ENCODE assay signal across 8 cellular contexts in the genomic region with DNA sequence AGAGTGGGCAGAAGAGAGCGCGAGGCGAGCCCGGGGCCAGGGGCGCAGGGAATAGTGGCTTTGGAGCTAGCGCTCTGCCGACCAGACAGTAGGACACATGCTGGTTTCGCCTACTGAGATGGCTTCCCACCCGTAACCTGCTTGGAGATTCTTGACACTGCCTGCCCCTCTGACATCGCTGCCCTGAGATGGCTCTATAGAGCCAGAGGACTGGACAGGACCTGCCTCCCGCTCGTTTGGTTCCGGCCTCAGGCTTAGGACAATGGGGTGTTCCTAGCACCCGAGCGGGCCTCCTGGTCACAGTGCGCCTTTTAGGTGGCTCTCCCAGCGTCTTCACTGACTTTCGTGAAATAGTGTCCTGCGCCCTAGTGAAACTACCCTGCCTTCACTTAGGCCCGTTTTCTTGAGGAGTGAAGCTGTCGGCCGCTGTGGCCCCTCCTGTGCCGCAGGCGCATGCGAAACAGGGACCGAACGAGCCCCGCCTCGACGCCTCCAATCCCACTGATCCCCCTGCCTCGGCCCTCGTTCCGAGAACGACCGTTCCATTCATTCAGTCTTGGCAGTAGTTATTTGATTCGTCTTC. TPM values are rescaled to one million over a fixed set of nuclear protein-coding genes. Genes with fewer than 3 reads are reported as not detected.
DNase-seq lines count a peak whose midpoint lies in the region; ATAC-seq and TF ChIP-seq lines count a peak whose summit lies in the region.

No MANE protein-coding gene starts in this region.

- H4K91ac ChIP-seq in IMR-90 (ENCODE audit: insufficient read depth, low read depth, low read length) = peak overlapping the region; percentile 84
- peak overlapping the region; percentile 85 for H4K91ac ChIP-seq in mesenchymal stem cell (ENCODE audit: low read length)

- H3K9me3 ChIP-seq in IMR-90 (ENCODE audit: control insufficient read depth, insufficient read depth, low read length) (no peaks in the 10 kb centered on the region), mesenchymal stem cell (ENCODE audit: control insufficient read depth, low read length) (no peaks in the 10 kb centered on the region)

- peak overlapping the region; percentile 91 for H3K4me3 ChIP-seq in IMR-90 (ENCODE audit: insufficient read depth, low read depth, low read length)
- peak overlapping the region; percentile 86 to 94 for H3K4me3 ChIP-seq in mesenchymal stem cell (ENCODE audit: insufficient read depth in 1 of 2, low read depth in 1 of 2, low read length in 2 of 2)

- H2AK9ac ChIP-seq in IMR-90 (replicated peaks; ENCODE audit: low read depth, low read length, poor library complexity) = peak overlapping the region; percentile 77

- TSS peak; percentile 63 for BruUV-seq in IMR-90 (replicated peaks; lab: Mats Ljungman, UMichigan)

- peak overlapping the region; percentile 76 for H4K5ac ChIP-seq in IMR-90 (ENCODE audit: low read depth, low read length)

- no peaks in the 10 kb centered on the region for H3K9me1 ChIP-seq in IMR-90 (ENCODE audit: insufficient read depth, low read length)

- peak overlapping the region; percentile 99 for H3K4me2 ChIP-seq in IMR-90 (ENCODE audit: low read depth, low read length)
- H3K4me2 ChIP-seq in mesenchymal stem cell (ENCODE audit: low read length, poor library complexity, severe bottlenecking) = peak overlapping the region; percentile 74

- POLR2A ChIA-PET in IMR-90 (lab: Charles Lee; ENCODE audit: unreplicated experiment) = interaction anchor here (0.6 to 0.7 kb wide), 4 partner anchors 30 to 143 kb away, joined by 3 to 5 read pairs (median 4); a partner anchor contains a TSS

- dilution Hi-C loops in IMR-90 (cut with HindIII; ENCODE audit: low sequenced_read_pairs, unreplicated experiment) = no loop called here

- H3K18ac ChIP-seq in IMR-90 (ENCODE audit: low read depth, low read length) (peak overlapping the region; percentile 36; the same call in 1 of the 2 replicates), mesenchymal stem cell (ENCODE audit: low read depth in 1 of 2, low read length in 2 of 2) (peak overlapping the region; percentile 79 to 93)

- H3K4ac ChIP-seq in IMR-90 (ENCODE audit: low read depth, low read length) (peak overlapping the region; percentile 97), mesenchymal stem cell (ENCODE audit: low read depth in 1 of 2, low read length in 2 of 2) (peak overlapping the region; percentile 40 to 51)

- TF ChIP-seq RAD21 in IMR-90 (IDR thresholded peaks at IDR 0.05; ENCODE audit: low read length) = no peak

- intact Hi-C loops in IMR-90 (cut with micrococcal nuclease) = loop anchor here (1.0 to 5.0 kb wide), 3 partner anchors 84 to 184 kb away; a partner anchor contains a TSS

- H3K27ac ChIP-seq in IMR-90 (ENCODE audit: insufficient read depth, low read length) (peak overlapping the region; percentile 95), mesenchymal stem cell (ENCODE audit: low read length, poor library complexity, severe bottlenecking) (peak overlapping the region; percentile 96), substantia nigra (ENCODE audit: low read depth, low read length, poor library complexity, severe bottlenecking) (peak overlapping the region; percentile 72)

- H3K36me3 ChIP-seq in IMR-90 (ENCODE audit: control insufficient read depth, insufficient read depth, low read length) = peaks cover 1% of the 10 kb centered on the region
- peaks cover 4 to 21% of the 10 kb centered on the region in 2 experiments for H3K36me3 ChIP-seq in mesenchymal stem cell (ENCODE audit: control insufficient read depth in 1 of 2, insufficient read depth in 2 of 2, low read depth in 1 of 2, low read length in 2 of 2)

- TF ChIP-seq POLR2A in IMR-90 (IDR thresholded peaks at IDR 0.05; ENCODE audit: low read depth, low read length) = peak; percentile 3

- no peak overlapping the region for H2BK20ac ChIP-seq in IMR-90 (ENCODE audit: low read depth, low read length)

- H2AFZ ChIP-seq in IMR-90 (replicated peaks; ENCODE audit: low read length, poor library complexity) (peak overlapping the region; percentile 91), mesenchymal stem cell (ENCODE audit: low read depth, low read length) (peak overlapping the region; percentile 23)

- peak; percentile 47 for DNase-seq in NCI-H82 (lab: John Stamatoyannopoulos, UW)
- no peak for DNase-seq in NCI-H82 treated with DMSO at 0.1 percent for 48 hours (lab: John Stamatoyannopoulos, UW; ENCODE audit: unreplicated experiment)
- DNase-seq in IMR-90 = peak; percentile 16
- peak; percentile 26 to 47 for DNase-seq in activated CD4-positive, alpha-beta T cell treated with anti-CD3 and anti-CD28 coated beads, Interleukin-2, amount 50 U/mL, for 48 hours
- peak; percentile 6 for DNase-seq in effector CD8-positive, alpha-beta T cell (lab: John Stamatoyannopoulos, UW)
- peak; percentile 38 for DNase-seq in mesenchymal stem cell
- peak in 22 of 49 donors; percentile 1 to 34 (median 14) for DNase-seq in substantia nigra (lab: John Stamatoyannopoulos, UW)
- no peak for DNase-seq in NCI-H1092 (lab: John Stamatoyannopoulos, UW)

- peaks cover 5 to 22% of the 10 kb centered on the region in 2 experiments; a peak in 3 of 4 replicates for H3K79me1 ChIP-seq in IMR-90 (ENCODE audit: low read depth in 1 of 2, low read length in 2 of 2)
- H3K79me1 ChIP-seq in mesenchymal stem cell (replicated peaks; ENCODE audit: low read length, poor library complexity, severe bottlenecking) = no peaks in the 10 kb centered on the region

- no peaks in the 10 kb centered on the region for H4K20me1 ChIP-seq in IMR-90 (ENCODE audit: insufficient read depth, low read length)

- no peaks in the 10 kb centered on the region for H3K27me3 ChIP-seq in IMR-90 (ENCODE audit: control insufficient read depth, insufficient read depth, low read length)
- peaks cover 0 to 4% of the 10 kb centered on the region in 2 experiments for H3K27me3 ChIP-seq in mesenchymal stem cell (ENCODE audit: control insufficient read depth in 1 of 2, insufficient read depth in 1 of 2, low read length in 2 of 2)

- H4K8ac ChIP-seq in IMR-90 (ENCODE audit: low read depth in 2 of 2, low read length in 2 of 2) (peak overlapping the region; percentile 73 to 95), mesenchymal stem cell (ENCODE audit: low read length) (peak overlapping the region; percentile 84)

- peak overlapping the region; percentile 91 for H2AK5ac ChIP-seq in IMR-90 (ENCODE audit: low read depth, low read length)
- no peak overlapping the region for H2AK5ac ChIP-seq in mesenchymal stem cell (ENCODE audit: low read length, severe bottlenecking)

- peak overlapping the region; percentile 66; the same call in 1 of the 2 replicates for H2BK120ac ChIP-seq in IMR-90 (ENCODE audit: low read depth, low read length)
- peak overlapping the region; percentile 34 for H2BK120ac ChIP-seq in mesenchymal stem cell (ENCODE audit: low read depth, low read length)

- H3K23ac ChIP-seq in IMR-90 (ENCODE audit: low read depth, low read length) (peak overlapping the region; percentile 98), mesenchymal stem cell (ENCODE audit: low read length in 2 of 2) (peak overlapping the region in 1 of 2 experiments; percentile 72)

- peak overlapping the region in 1 of 2 experiments; percentile 63 for H2BK12ac ChIP-seq in mesenchymal stem cell (ENCODE audit: low read length in 2 of 2)

- peak overlapping the region; percentile 86 for H3K56ac ChIP-seq in IMR-90 (ENCODE audit: extremely low read depth, insufficient read depth, low read length)

- H3K4me1 ChIP-seq in IMR-90 (ENCODE audit: control insufficient read depth, insufficient read depth, low read length) (no peaks in the 10 kb centered on the region; the same call in 1 of the 2 replicates), mesenchymal stem cell (ENCODE audit: control insufficient read depth, insufficient read depth, low read depth, low read length) (peaks cover 1% of the 10 kb centered on the region)

- no peak for TF ChIP-seq CTCF in IMR-90 (conservative IDR thresholded peaks at IDR 0.05; ENCODE audit: low read depth, low read length)

- H3K14ac ChIP-seq in IMR-90 (replicated peaks; ENCODE audit: low read depth, low read length) (peak overlapping the region; percentile 96), mesenchymal stem cell (ENCODE audit: low read length in 2 of 2) (peak overlapping the region in 1 of 2 experiments; percentile 98)

- H2BK5ac ChIP-seq in IMR-90 (ENCODE audit: low read depth, low read length, poor library complexity, severe bottlenecking) = peak overlapping the region; percentile 93
- H2BK5ac ChIP-seq in mesenchymal stem cell (ENCODE audit: low read depth, low read length, poor library complexity, severe bottlenecking) = peak overlapping the region; percentile 35

- no peak overlapping the region for H2BK15ac ChIP-seq in IMR-90 (ENCODE audit: low read depth, low read length)
- peak overlapping the region; percentile 67 for H2BK15ac ChIP-seq in mesenchymal stem cell (ENCODE audit: low read depth, poor library complexity, severe bottlenecking)

- CTCF ChIA-PET in IMR-90 (lab: Yijun Ruan, JAX) = no interaction called here

- in situ Hi-C loops in IMR-90 (cut with MboI; ENCODE audit: low sequenced_read_pairs) = no loop called here

- H3K9ac ChIP-seq in IMR-90 (ENCODE audit: low read depth, low read length) (peak overlapping the region; percentile 99), mesenchymal stem cell (ENCODE audit: low read length) (peak overlapping the region; percentile 96)

- 33% methylated on average over 9 of the region's 36 CpGs; no CpG with 5 or more reads in 1 of the 2 experiments for WGBS in IMR-90 (ENCODE audit: extremely low coverage in 2 of 2, insufficient read length in 1 of 2), 2 experiments
- 2% methylated on average over 27 of the region's 36 CpGs for WGBS in mesenchymal stem cell

- peak; percentile 31 for ATAC-seq in IMR-90 (ENCODE audit: low read depth)

TF ChIP-seq in IMR-90, 13 proteins besides CTCF, POLR2A, EP300 and RAD21 (continues in another document):
- no peak for TF ChIP-seq RFX5 (IDR thresholded peaks at IDR 0.05; ENCODE audit: low read depth, low read length)
- TF ChIP-seq BHLHE40 (IDR thresholded peaks at IDR 0.05; ENCODE audit: low read depth, low read length) = no peak
- TF ChIP-seq MXI1 (IDR thresholded peaks at IDR 0.05; ENCODE audit: borderline replicate concordance, low read depth, low read length) = no peak
- TF ChIP-seq, protein P1, sequence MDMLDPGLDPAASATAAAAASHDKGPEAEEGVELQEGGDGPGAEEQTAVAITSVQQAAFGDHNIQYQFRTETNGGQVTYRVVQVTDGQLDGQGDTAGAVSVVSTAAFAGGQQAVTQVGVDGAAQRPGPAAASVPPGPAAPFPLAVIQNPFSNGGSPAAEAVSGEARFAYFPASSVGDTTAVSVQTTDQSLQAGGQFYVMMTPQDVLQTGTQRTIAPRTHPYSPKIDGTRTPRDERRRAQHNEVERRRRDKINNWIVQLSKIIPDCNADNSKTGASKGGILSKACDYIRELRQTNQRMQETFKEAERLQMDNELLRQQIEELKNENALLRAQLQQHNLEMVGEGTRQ (IDR thresholded peaks at IDR 0.05; ENCODE audit: low read depth, low read length) = no peak
- no peak for TF ChIP-seq NFE2L2 (IDR thresholded peaks at IDR 0.05; ENCODE audit: low read depth, low read length)
- TF ChIP-seq MAFK (IDR thresholded peaks at IDR 0.05; ENCODE audit: low read depth, low read length) = no peak

RNA-seq across cellular contexts. Expression of a gene that starts 0.6 kb away (rescaled TPM):
- 25.5 and 36.1 TPM in 2 replicates for total RNA-seq in IMR-90 (2012; rRNA removed)
- polyA plus RNA-seq in IMR-90 (2012; rRNA removed) = 11.6 and 15.7 TPM in 2 replicates
- 2.1 and 2.9 TPM in 2 replicates for polyA plus RNA-seq in IMR-90 (2012; cell fraction: cytosol; rRNA removed)
- 3.6 and 29.2 TPM in 2 replicates for polyA plus RNA-seq in IMR-90 (2012; cell fraction: nucleus; rRNA removed; ENCODE audit: low replicate concordance)
- 9.7 TPM for polyA plus RNA-seq in mesenchymal stem cell (2013, experiment 1 of 2)
- polyA plus RNA-seq in mesenchymal stem cell (2013, experiment 2 of 2) = 9.3 TPM

Comparison
In these comparisons a context has a peak if more than half of its experiments do, and no peak if none do; other contexts are left out.
1. DNase-seq: peak in NCI-H82 (single experiment), IMR-90 (single experiment), activated CD4-positive, alpha-beta T cell treated with anti-CD3 and anti-CD28 coated beads, Interleukin-2, amount 50 U/mL, for 48 hours (2 of 2), effector CD8-positive, alpha-beta T cell (single experiment) and mesenchymal stem cell (single experiment); none in NCI-H82 treated with DMSO at 0.1 percent for 48 hours (single experiment) and NCI-H1092 (single experiment).
2. Peak in every context shown above with its lines, with median percentiles within 50 percentile points of each other: H3K27ac ChIP-seq.